8 cellular contexts compared by ENCODE assay signal in the genomic region with DNA sequence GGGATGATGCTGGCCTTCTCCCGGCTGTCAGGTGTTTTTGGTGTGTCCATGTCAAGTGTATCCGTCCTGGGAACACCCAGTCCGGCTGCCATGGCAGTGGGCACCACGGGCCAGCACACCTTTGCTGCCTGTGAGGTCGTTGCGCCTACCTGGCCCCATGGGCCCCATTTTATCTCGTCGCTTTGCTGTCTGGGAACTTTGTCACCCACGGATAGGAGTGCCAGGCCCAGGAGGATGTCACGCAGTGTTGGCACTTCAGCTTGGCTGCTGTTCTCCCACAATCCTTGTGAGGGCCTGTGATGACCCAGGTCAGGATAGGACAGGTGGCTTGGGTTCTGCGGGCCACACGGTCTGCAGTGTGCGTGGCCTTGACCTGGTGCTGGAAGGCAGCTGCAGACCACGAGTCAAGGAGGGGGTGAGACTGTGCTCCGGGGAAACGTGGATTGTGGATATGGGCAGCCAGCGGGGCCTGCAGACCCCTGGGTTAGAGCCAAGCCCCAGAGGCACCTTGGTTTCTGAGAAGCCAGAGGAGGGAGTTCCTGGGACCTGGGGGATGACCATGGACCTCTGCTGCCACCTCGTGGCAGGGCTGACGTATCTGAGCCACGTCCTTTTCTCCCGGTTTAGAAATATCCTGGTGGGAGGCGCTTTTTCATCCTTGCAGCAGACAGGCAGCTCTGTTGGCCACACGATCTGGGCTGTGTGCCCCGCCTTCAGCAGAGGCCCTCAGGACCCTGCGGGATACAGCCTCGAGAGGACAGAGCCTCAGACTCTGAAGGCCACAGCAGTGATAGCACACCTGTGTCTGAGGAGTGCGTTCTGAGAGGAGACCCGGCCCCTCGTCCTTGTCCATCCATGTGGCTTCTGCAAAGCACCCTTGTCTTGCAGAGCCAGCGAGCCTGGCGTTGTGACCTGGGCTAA.
DNase-seq lines count a peak whose midpoint lies in the region; ATAC-seq and TF ChIP-seq lines count a peak whose summit lies in the region.

No MANE protein-coding gene starts in this region.

- H3K4me3 ChIP-seq in naive thymus-derived CD4-positive, alpha-beta T cell (ENCODE audit: low read length), result no peak overlapping the region

- no peak for TF ChIP-seq POLR2A in erythroblast (IDR thresholded peaks at IDR 0.05; ENCODE audit: low read length)

- no peaks in the 10 kb centered on the region for H3K36me3 ChIP-seq in naive thymus-derived CD4-positive, alpha-beta T cell (ENCODE audit: control insufficient read depth in 2 of 3, insufficient read depth in 3 of 3, low read length in 3 of 3)

- H3K27ac ChIP-seq in naive thymus-derived CD4-positive, alpha-beta T cell (ENCODE audit: low read depth, low read length), result no peak overlapping the region

- intact Hi-C loops in naive thymus-derived CD4-positive, alpha-beta T cell (cut with micrococcal nuclease), result loop anchor here (1.0 to 10.0 kb wide), 7 partner anchors 224 to 680 kb away; no protein-coding TSS in a partner anchor

- H3K27me3 Mint-ChIP-seq in naive thymus-derived CD4-positive, alpha-beta T cell, result no peaks in the 10 kb centered on the region

- peak; percentile 80 for ATAC-seq in naive thymus-derived CD4-positive, alpha-beta T cell
- no peak for ATAC-seq in GM21367 (IDR thresholded peaks at IDR 0.05; ENCODE audit: unreplicated experiment)

- POLR2A ChIA-PET in naive thymus-derived CD4-positive, alpha-beta T cell (lab: Charles Lee), result no interaction called here

- H3K9me3 ChIP-seq in naive thymus-derived CD4-positive, alpha-beta T cell (ENCODE audit: control insufficient read depth in 2 of 3, low read length in 3 of 3), result no peaks in the 10 kb centered on the region

- H3K4me3 Mint-ChIP-seq in naive thymus-derived CD4-positive, alpha-beta T cell, result peak overlapping the region in 1 of 10 donors; percentile 1

- no peaks in the 10 kb centered on the region for H3K9me3 Mint-ChIP-seq in naive thymus-derived CD4-positive, alpha-beta T cell

- peak; percentile 68 for DNase-seq in Caki2 (ENCODE audit: low read depth)
- DNase-seq in KG1 (lab: John Stamatoyannopoulos, UW), result peak; percentile 41
- DNase-seq in OCI-M2 (lab: John Stamatoyannopoulos, UW; ENCODE audit: unreplicated experiment), result peak; percentile 95
- DNase-seq in activated T-cell treated with anti-CD3 and anti-CD28 coated beads for 1 hour (ENCODE audit: low read depth), result peak; percentile 75
- DNase-seq in erythroblast (lab: John Stamatoyannopoulos, UW), result peak; percentile 69 to 83
- DNase-seq in naive thymus-derived CD4-positive, alpha-beta T cell, result peak; percentile 59 to 81 (median 76)
- peak; percentile 45 to 63 for DNase-seq in stimulated activated CD8-positive, alpha-beta memory T cell treated with anti-CD3 and anti-CD28 coated beads, Interleukin-7, amount 100 ng/mL, for 48 hours (ENCODE audit: extremely low read depth in 1 of 2, low read depth in 1 of 2)

- H3K4me1 Mint-ChIP-seq in naive thymus-derived CD4-positive, alpha-beta T cell, result peaks cover 0 to 36% (median 17%) of the 10 kb centered on the region in 7 donors

- CTCF ChIA-PET in naive thymus-derived CD4-positive, alpha-beta T cell (lab: Charles Lee), result interaction anchor here (0.9 to 1.4 kb wide), 4 partner anchors 11 to 678 kb away, joined by 3 to 6 read pairs (median 3); no protein-coding TSS in a partner anchor

- H3K36me3 Mint-ChIP-seq in naive thymus-derived CD4-positive, alpha-beta T cell, result no peaks in the 10 kb centered on the region

- in situ Hi-C loops in Caki2 (cut with HindIII; ENCODE audit: low pct_unique_long_range_greater_than_20kb, low sequenced_read_pairs), result no loop called here

- H3K27ac Mint-ChIP-seq in naive thymus-derived CD4-positive, alpha-beta T cell, result peak overlapping the region in 7 of 9 donors; percentile 26 to 89 (median 58)

- no peaks in the 10 kb centered on the region for H3K27me3 ChIP-seq in naive thymus-derived CD4-positive, alpha-beta T cell (ENCODE audit: control insufficient read depth in 2 of 2, insufficient read depth in 2 of 2, low read length in 2 of 2)

- peaks cover 0 to 9% of the 10 kb centered on the region in 2 donors for H3K4me1 ChIP-seq in naive thymus-derived CD4-positive, alpha-beta T cell (ENCODE audit: control insufficient read depth in 2 of 2, insufficient read depth in 2 of 2, low read length in 2 of 2)

Comparison
In these comparisons a context has a peak if more than half of its experiments do, and no peak if none do; other contexts are left out.
1. DNase-seq: peak in every context shown above with its lines; median percentile 95 in OCI-M2; 76 in erythroblast; 76 in naive thymus-derived CD4-positive, alpha-beta T cell; 75 in activated T-cell treated with anti-CD3 and anti-CD28 coated beads for 1 hour; 68 in Caki2; 54 in stimulated activated CD8-positive, alpha-beta memory T cell treated with anti-CD3 and anti-CD28 coated beads, Interleukin-7, amount 100 ng/mL, for 48 hours; 41 in KG1.